8 cellular contexts compared by ENCODE assay signal in the genomic region with DNA sequence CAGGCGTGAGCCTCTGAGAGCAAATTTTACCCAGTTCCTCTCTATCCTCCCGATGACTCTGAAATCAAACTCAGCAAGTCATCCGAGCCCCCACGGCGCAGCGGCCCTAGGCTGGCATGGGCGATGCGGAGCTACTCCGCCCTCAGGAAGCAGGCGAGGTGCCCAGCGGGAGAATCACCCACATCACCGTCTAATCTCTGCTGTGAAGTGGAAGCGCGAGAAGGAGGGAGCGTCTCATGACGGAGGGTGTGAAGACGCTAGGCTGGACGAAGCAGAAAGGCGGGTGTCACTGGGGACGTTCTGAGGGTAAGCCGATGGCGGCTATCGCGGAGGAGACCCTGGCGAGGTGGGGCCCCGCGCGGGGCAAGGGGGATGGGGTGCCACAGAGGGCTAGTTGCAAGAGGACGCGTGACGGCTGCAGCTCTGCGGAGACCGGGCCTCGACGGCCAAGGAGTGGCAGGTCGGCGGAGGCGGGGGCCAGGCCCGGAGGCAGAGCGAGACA. TPM values are rescaled to one million over a fixed set of nuclear protein-coding genes. Genes with fewer than 3 reads are reported as not detected.
DNase-seq lines count a peak whose midpoint lies in the region; ATAC-seq and TF ChIP-seq lines count a peak whose summit lies in the region.

No MANE protein-coding gene starts in this region.

- H3K4me3 ChIP-seq in NB4 (ENCODE audit: low read depth, low read length) (peak overlapping the region; percentile 17), parathyroid adenoma (ENCODE audit: low read depth, low read length) (peak overlapping the region; percentile 72)

- DNase-seq in G401 (ENCODE audit: low spot score), result peak; percentile 59
- DNase-seq in NB4 (ENCODE audit: low read depth), result peak; percentile 54
- peak; percentile 48 for DNase-seq in activated naive CD4-positive, alpha-beta T cell treated with Interleukin-2 at 50 U/mL for 16 hours
- peak; percentile 27 for DNase-seq in glomerular visceral epithelial cell (ENCODE audit: extremely low spot score)
- no peak for DNase-seq in NCI-H2107 (lab: John Stamatoyannopoulos, UW)

- peak overlapping the region; percentile 52 for H3K27ac ChIP-seq in parathyroid adenoma

- no peak overlapping the region for H3K9ac ChIP-seq in parathyroid adenoma

- TF ChIP-seq POLR2A in NB4 (IDR thresholded peaks at IDR 0.05; ENCODE audit: extremely low read depth, insufficient read length), result no peak

- no peaks in the 10 kb centered on the region for H3K27me3 ChIP-seq in parathyroid adenoma (ENCODE audit: control insufficient read depth, insufficient read depth, low read length)

- H3K79me2 ChIP-seq in parathyroid adenoma, result no peaks in the 10 kb centered on the region

- H3K4me2 ChIP-seq in parathyroid adenoma (ENCODE audit: low read length), result peak overlapping the region; percentile 68

- H3K9me3 ChIP-seq in parathyroid adenoma (ENCODE audit: control insufficient read depth, low read length), result no peaks in the 10 kb centered on the region

- no peaks in the 10 kb centered on the region for H3K36me3 ChIP-seq in parathyroid adenoma (ENCODE audit: control insufficient read depth, insufficient read depth, low read length)

- in situ Hi-C loops in G401 (cut with HindIII; ENCODE audit: low sequenced_read_pairs), result no loop called here

- TF ChIP-seq CTCF in NB4 (IDR thresholded peaks at IDR 0.05; ENCODE audit: low read depth, low read length), result no peak
- no peak for TF ChIP-seq CTCF in parathyroid adenoma (IDR thresholded peaks at IDR 0.05)

- ATAC-seq in GM21825 (IDR thresholded peaks at IDR 0.05; ENCODE audit: unreplicated experiment), result peak; percentile 7
- no peak for ATAC-seq in HG02763 (IDR thresholded peaks at IDR 0.05; ENCODE audit: unreplicated experiment)

- peak overlapping the region; percentile 84 for H2AFZ ChIP-seq in parathyroid adenoma

- peaks cover 10% of the 10 kb centered on the region for H3K4me1 ChIP-seq in parathyroid adenoma

RNA-seq across cellular contexts. Expression of gene GNAI2, which starts 9.1 kb away (rescaled TPM):
- total RNA-seq in G401 (2014; rRNA removed; shearing (Covaris generic)), result 67.4 and 104 TPM in 2 replicates

RNA-seq across cellular contexts. Expression of gene SLC38A3, which starts 21.9 kb away (rescaled TPM):
- total RNA-seq in G401 (2014; rRNA removed; shearing (Covaris generic)), result 1.1 and 3.0 TPM in 2 replicates

RNA-seq across cellular contexts. Expression of gene GNAT1, which starts 35.5 kb away (rescaled TPM):
- not detected in 2 replicates for total RNA-seq in G401 (2014; rRNA removed; shearing (Covaris generic))

RNA-seq across cellular contexts. Expression of gene SEMA3B, which starts 42.0 kb away (rescaled TPM):
- 68.1 and 81.8 TPM in 2 replicates for total RNA-seq in G401 (2014; rRNA removed; shearing (Covaris generic))

RNA-seq across cellular contexts. Expression of gene LSMEM2, which starts 51.9 kb away (rescaled TPM):
- total RNA-seq in G401 (2014; rRNA removed; shearing (Covaris generic)), result 1.6 TPM in 1 of 2 replicates, not detected in the other
